9 cellular contexts compared by ENCODE assay signal in the genomic region with DNA sequence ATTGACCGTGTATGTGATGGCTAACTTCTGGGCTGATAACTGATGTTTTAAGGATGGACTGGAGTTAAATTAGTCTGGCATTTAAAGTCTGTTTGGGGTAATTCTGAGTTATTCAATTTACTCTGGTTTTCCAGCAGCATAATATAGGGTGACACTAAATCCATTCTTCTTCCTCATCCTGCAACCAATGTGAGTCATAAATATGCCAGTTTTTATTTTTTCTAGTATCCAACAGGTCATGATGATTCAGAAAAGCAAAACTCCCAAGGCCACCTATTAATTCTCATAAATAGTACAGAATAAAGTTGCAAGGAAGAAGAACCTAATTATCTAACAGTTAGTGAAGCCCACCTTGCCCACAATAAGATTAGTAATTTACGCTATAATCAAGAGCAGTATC. TPM values are rescaled to one million over a fixed set of nuclear protein-coding genes. Genes with fewer than 3 reads are reported as not detected.
"Had no signal": no experiment of that assay in that cellular context is flagged by ENCODE, and none has a peak within 500 bp of the region (broad histone marks: within the 10 kb centered on the region; RNA-seq: fewer than 3 reads in every experiment).

No MANE protein-coding gene starts in this region.

- DNase-seq: GOT3, H7, HFFc6, KBM-7 had no signal

- H3K4me1 ChIP-seq: HAP-1 had no signal

- H3K9me3 ChIP-seq: HAP-1 had no signal

- H3K36me3 ChIP-seq: HAP-1 had no signal

- ATAC-seq: HCT116, HepG2 had no signal

- H3K4me3 ChIP-seq: HAP-1 had no signal

- FAIRE-seq: HepG2 had no signal

RNA-seq across cellular contexts. Expression of gene EPHB6, which starts 7.5 kb away (rescaled TPM):
- total RNA-seq: HepG2 had no signal
- polyA plus RNA-seq: HepG2 had no signal

RNA-seq across cellular contexts. Expression of gene TRPV6, which starts 38.2 kb away (rescaled TPM):
- total RNA-seq: H4, HepG2, HFFc6 had no signal
- polyA plus RNA-seq: HepG2, IgD-negative memory B cell had no signal
